Comparison of ENCODE assay signal across 8 cellular contexts in the genomic region with DNA sequence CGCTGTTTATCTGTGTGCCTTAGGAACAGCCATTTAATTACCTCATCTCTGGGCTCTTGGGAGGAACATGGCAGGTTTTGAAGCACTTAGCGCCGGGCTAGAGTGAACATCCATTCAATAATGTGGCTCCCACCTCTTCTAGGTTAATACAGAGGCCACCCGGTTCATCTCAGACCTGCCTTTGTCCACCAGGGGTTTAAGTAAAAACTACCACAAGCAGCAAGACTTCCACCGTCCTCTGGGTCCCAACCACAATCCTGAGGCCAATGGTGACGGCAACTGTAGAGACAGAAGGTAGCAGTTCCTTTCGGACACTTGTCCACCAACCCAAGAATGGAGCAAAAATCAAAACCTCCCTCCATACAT. TPM values are rescaled to one million over a fixed set of nuclear protein-coding genes. Genes with fewer than 3 reads are reported as not detected.
A peak's percentile ranks its signal among the peaks of the same experiment; 100 is the strongest.
DNase-seq lines count a peak whose midpoint lies in the region; ATAC-seq, FAIRE-seq and TF ChIP-seq lines count a peak whose summit lies in the region.

No MANE protein-coding gene starts in this region.

- H3K27ac ChIP-seq in ACC112 (ENCODE audit: low read depth, low read length) = no peak overlapping the region
- H3K27ac ChIP-seq in HUES64 (ENCODE audit: low read depth, low read length) = peak overlapping the region; percentile 76
- peak overlapping the region; percentile 80 for H3K27ac ChIP-seq in muscle layer of duodenum (ENCODE audit: low read length)

- H3K27me3 ChIP-seq in ACC112 (ENCODE audit: insufficient read depth, low read length) (no peaks in the 10 kb centered on the region), HUES64 (ENCODE audit: insufficient read depth, low read length) (no peaks in the 10 kb centered on the region), bronchial epithelial cell (ENCODE audit: control insufficient read depth, insufficient read depth, low read length) (no peaks in the 10 kb centered on the region), muscle layer of duodenum (ENCODE audit: low read depth, low read length) (no peaks in the 10 kb centered on the region)

- DNase-seq in bronchial epithelial cell (ENCODE audit: low read depth) (no peak), KG1 (lab: John Stamatoyannopoulos, UW) (no peak), ureter (ENCODE audit: low spot score) (no peak), NCI-H1105 treated with DMSO at 0.1 percent for 48 hours (lab: John Stamatoyannopoulos, UW) (no peak)

- peak; percentile 28 for FAIRE-seq in bronchial epithelial cell (lab: Jason Lieb, UNC)

- peaks cover 15% of the 10 kb centered on the region for H3K4me1 ChIP-seq in ACC112 (ENCODE audit: control insufficient read depth, insufficient read depth, low read length, unreplicated experiment)
- peaks cover 11% of the 10 kb centered on the region; the same call in 1 of the 2 replicates for H3K4me1 ChIP-seq in HUES64 (ENCODE audit: insufficient read depth, low read length)
- peaks cover 0 to 21% of the 10 kb centered on the region in 2 donors for H3K4me1 ChIP-seq in muscle layer of duodenum (ENCODE audit: control insufficient read depth in 1 of 2, insufficient read depth in 2 of 2, low read length in 2 of 2)

- WGBS in HUES64 = 65% methylated on average over 7 of the region's 7 CpGs

- peak overlapping the region; percentile 67 for H2AFZ ChIP-seq in ACC112 (ENCODE audit: low read length, unreplicated experiment)

- H3K4me3 ChIP-seq in ACC112 (ENCODE audit: low read depth, low read length) = peak overlapping the region; percentile 99
- H3K4me3 ChIP-seq in HUES64 (ENCODE audit: low read length) = peak overlapping the region; percentile 93
- peak overlapping the region; percentile 77 for H3K4me3 ChIP-seq in bronchial epithelial cell (ENCODE audit: low read depth, low read length)
- H3K4me3 ChIP-seq in muscle layer of duodenum (ENCODE audit: low read depth in 1 of 2, low read length in 2 of 2) = peak overlapping the region; percentile 87 to 88

- ATAC-seq in HG02610 (IDR thresholded peaks at IDR 0.05; ENCODE audit: unreplicated experiment) = no peak

- 0 out of 2 replicates have a peak, but pooled peaks cover 6% of the 10 kb centered on the region for H3K36me3 ChIP-seq in ACC112 (ENCODE audit: insufficient read depth, low read length)
- H3K36me3 ChIP-seq in HUES64 (ENCODE audit: insufficient read depth, low read length) = peaks cover 29% of the 10 kb centered on the region
- H3K36me3 ChIP-seq in bronchial epithelial cell (ENCODE audit: control insufficient read depth, insufficient read depth, low read length) = peaks cover 5% of the 10 kb centered on the region
- H3K36me3 ChIP-seq in muscle layer of duodenum (ENCODE audit: control insufficient read depth in 1 of 2, insufficient read depth in 2 of 2, low read length in 2 of 2) = peaks cover 11% of the 10 kb centered on the region in 2 donors

- no peak for TF ChIP-seq CTCF in bronchial epithelial cell (IDR thresholded peaks at IDR 0.05; ENCODE audit: insufficient read depth, low read length, severe bottlenecking)

- peak overlapping the region; percentile 86 for H3K9ac ChIP-seq in HUES64 (ENCODE audit: low read depth, low read length)

- H3K79me2 ChIP-seq in ACC112 (ENCODE audit: control insufficient read depth, insufficient read depth, low read length, unreplicated experiment) = peaks cover 40% of the 10 kb centered on the region

- H3K9me3 ChIP-seq in HUES64 (ENCODE audit: insufficient read depth, low read depth, low read length) = no peaks in the 10 kb centered on the region
- H3K9me3 ChIP-seq in muscle layer of duodenum (ENCODE audit: control insufficient read depth in 1 of 2, low read length in 2 of 2) = no peaks in the 10 kb centered on the region

RNA-seq across cellular contexts. Expression of a gene that starts 0.9 kb away (rescaled TPM):
- 157 TPM for polyA plus RNA-seq in HUES64 (2013, experiment 1 of 2)
- 157 TPM for polyA plus RNA-seq in HUES64 (2013, experiment 2 of 2)
- 288 and 346 TPM in 2 replicates for total RNA-seq in bronchial epithelial cell
- 163 TPM for total RNA-seq in ureter

RNA-seq across cellular contexts. Expression of a gene that starts 28.8 kb away (rescaled TPM):
- 20.5 TPM for polyA plus RNA-seq in HUES64 (2013, experiment 1 of 2)
- polyA plus RNA-seq in HUES64 (2013, experiment 2 of 2) = 20.7 TPM
- total RNA-seq in bronchial epithelial cell (61.1 and 73.0 TPM in 2 replicates), ureter (32.6 TPM)

RNA-seq across cellular contexts. Expression of a gene that starts 55.7 kb away (rescaled TPM):
- 3.4 TPM for polyA plus RNA-seq in HUES64 (2013, experiment 1 of 2)
- polyA plus RNA-seq in HUES64 (2013, experiment 2 of 2) = 5.7 TPM
- total RNA-seq in bronchial epithelial cell = 1.0 and 3.2 TPM in 2 replicates
- 2.2 TPM for total RNA-seq in ureter
